In the genomic region with DNA sequence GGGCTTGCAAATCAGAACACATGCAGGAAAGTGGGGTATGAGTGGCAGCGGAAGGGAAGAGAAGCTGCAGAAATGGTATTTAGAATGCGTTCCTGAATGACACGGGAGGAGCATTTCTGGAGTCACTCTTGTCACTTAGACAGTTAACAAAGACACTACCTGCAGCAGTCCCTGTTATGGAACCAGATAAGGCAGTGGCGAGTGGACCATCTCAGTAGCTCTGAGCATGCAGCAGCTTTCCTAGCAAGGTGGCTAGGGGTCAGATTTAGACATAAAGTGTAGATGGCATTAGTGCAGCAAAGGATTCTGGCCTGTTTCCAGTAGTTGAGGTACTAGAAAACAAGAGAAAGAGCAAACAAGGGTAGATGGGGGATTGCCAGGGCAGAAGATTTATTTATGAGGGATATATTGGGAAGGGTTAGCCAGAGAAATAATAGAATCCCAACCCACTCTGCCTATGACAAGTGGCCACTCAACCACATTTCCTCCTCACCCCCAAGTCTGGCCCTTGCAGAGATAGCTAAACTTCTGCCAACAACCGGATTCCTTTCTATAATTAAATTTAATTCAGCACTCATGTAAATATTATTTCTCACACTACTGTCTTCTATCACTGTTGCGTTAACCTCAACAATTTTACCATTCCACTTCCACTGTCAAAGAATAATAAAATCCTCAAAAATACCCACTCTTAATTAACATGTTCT, we compare ENCODE assay signal across 22 cellular contexts.
DNase-seq lines count a peak whose midpoint lies in the region; ATAC-seq and TF ChIP-seq lines count a peak whose summit lies in the region.
"Had no signal": no experiment of that assay in that cellular context is flagged by ENCODE, and none has a peak within 500 bp of the region (broad histone marks: within the 10 kb centered on the region; RNA-seq: fewer than 3 reads in every experiment).

No MANE protein-coding gene starts in this region.

- peaks cover 71% of the 10 kb centered on the region for H3K4me1 Mint-ChIP-seq in brain
- peaks cover 33% of the 10 kb centered on the region for H3K4me1 Mint-ChIP-seq in mesothelial cell of epicardium
- H3K4me1 Mint-ChIP-seq: activated CD4-positive, alpha-beta T cell treated with anti-CD3 and anti-CD28 coated beads, Interleukin-2, amount 10 ng/mL, durations not matched to agents 24 days and 14 days had no signal

- no peaks in the 10 kb centered on the region for H3K9me3 Mint-ChIP-seq in brain
- H3K9me3 Mint-ChIP-seq in mesothelial cell of epicardium: no peaks in the 10 kb centered on the region
- H3K9me3 Mint-ChIP-seq: activated CD4-positive, alpha-beta T cell treated with anti-CD3 and anti-CD28 coated beads, Interleukin-2, amount 10 ng/mL, durations not matched to agents 24 days and 14 days; activated T-cell treated with anti-CD3 and anti-CD28 coated beads, Interleukin-2, amount 50 U/mL, for 72 hours; stimulated activated effector memory CD8-positive, alpha-beta T cell treated with anti-CD3 and anti-CD28 coated beads, Interleukin-12 subunit alpha, Interleukin-12 subunit beta, amount 100 ng/mL, for 72 hours had no signal

- H3K27me3 Mint-ChIP-seq in brain (peaks cover 7% of the 10 kb centered on the region), mesothelial cell of epicardium (ENCODE audit: low read depth) (no peaks in the 10 kb centered on the region)

- H3K27ac Mint-ChIP-seq in brain: peak overlapping the region in 3 of 5 experiments; percentile 2 to 83 (median 72)
- H3K27ac Mint-ChIP-seq in mesothelial cell of epicardium: peak overlapping the region; percentile 89
- H3K27ac Mint-ChIP-seq: activated CD4-positive, alpha-beta T cell treated with anti-CD3 and anti-CD28 coated beads, Interleukin-2, amount 10 ng/mL, durations not matched to agents 24 days and 14 days; activated T-cell treated with anti-CD3 and anti-CD28 coated beads, Interleukin-2, amount 50 U/mL, for 72 hours; stimulated activated effector memory CD8-positive, alpha-beta T cell treated with anti-CD3 and anti-CD28 coated beads, Interleukin-12 subunit alpha, Interleukin-12 subunit beta, amount 100 ng/mL, for 72 hours had no signal

- ATAC-seq in HG03571 (IDR thresholded peaks at IDR 0.05; ENCODE audit: unreplicated experiment): no peak
- no peak for ATAC-seq in GM19395 (IDR thresholded peaks at IDR 0.05; ENCODE audit: unreplicated experiment)
- ATAC-seq: activated T-cell treated with anti-CD3 and anti-CD28 coated beads, Interleukin-2, amount 50 U/mL, for 72 hours; stimulated activated effector memory CD8-positive, alpha-beta T cell treated with anti-CD3 and anti-CD28 coated beads, Interleukin-12 subunit alpha, Interleukin-12 subunit beta, amount 100 ng/mL, for 72 hours had no signal

- TF ChIP-seq CTCF in brain (conservative IDR thresholded peaks at IDR 0.05) (no peak), mesothelial cell of epicardium (IDR thresholded peaks at IDR 0.05; ENCODE audit: unreplicated experiment) (no peak)

- H3K36me3 Mint-ChIP-seq in brain: no peaks in the 10 kb centered on the region
- H3K36me3 Mint-ChIP-seq in mesothelial cell of epicardium: no peaks in the 10 kb centered on the region
- H3K36me3 Mint-ChIP-seq: stimulated activated effector memory CD8-positive, alpha-beta T cell treated with anti-CD3 and anti-CD28 coated beads, Interleukin-12 subunit alpha, Interleukin-12 subunit beta, amount 100 ng/mL, for 72 hours had no signal

- DNase-seq in DMS79 treated with DMSO at 0.1 percent for 48 hours (lab: John Stamatoyannopoulos, UW) (peak; percentile 27), NCI-H1105 treated with DMSO at 0.1 percent for 48 hours (lab: John Stamatoyannopoulos, UW) (peak; percentile 74), mesothelial cell of epicardium (ENCODE audit: low spot score in 2 of 2, unreplicated experiment in 2 of 2) (no peak)
- no peak for DNase-seq in activated CD4-positive, alpha-beta T cell treated with anti-CD3 and anti-CD28 coated beads for 4 hours
- DNase-seq: activated CD4-positive, alpha-beta T cell treated with anti-CD3 and anti-CD28 coated beads, Interleukin-2, amount 10 ng/mL, durations not matched to agents 24 days and 14 days; activated naive CD4-positive, alpha-beta T cell treated with Interleukin-2 at 50 U/mL for 16 hours; activated T-cell treated with anti-CD3 and anti-CD28 coated beads, Interleukin-2, amount 50 U/mL, for 72 hours; C1 segment of cervical spinal cord; Caco-2; cortex of kidney; esophagus squamous epithelium; hypothalamus; NCI-H1048; NCI-H2107; NCI-H510A treated with DMSO at 0.1 percent for 48 hours; nucleus accumbens; stimulated activated CD4-positive, alpha-beta T cell treated with anti-CD3 and anti-CD28 coated beads, Interleukin-2, amount 100 ng/mL, for 48 hours; T-helper 2 cell had no signal

- no peak overlapping the region for H3K4me3 Mint-ChIP-seq in brain
- H3K4me3 Mint-ChIP-seq in mesothelial cell of epicardium: no peak overlapping the region
- H3K4me3 Mint-ChIP-seq: activated CD4-positive, alpha-beta T cell treated with anti-CD3 and anti-CD28 coated beads, Interleukin-2, amount 10 ng/mL, durations not matched to agents 24 days and 14 days; activated T-cell treated with anti-CD3 and anti-CD28 coated beads, Interleukin-2, amount 50 U/mL, for 72 hours; stimulated activated effector memory CD8-positive, alpha-beta T cell treated with anti-CD3 and anti-CD28 coated beads, Interleukin-12 subunit alpha, Interleukin-12 subunit beta, amount 100 ng/mL, for 72 hours had no signal

Comparison
In these comparisons a context has a peak if more than half of its experiments do, and no peak if none do; other contexts are left out.
1. DNase-seq: peak in DMS79 treated with DMSO at 0.1 percent for 48 hours (single experiment) and NCI-H1105 treated with DMSO at 0.1 percent for 48 hours (single experiment); none in mesothelial cell of epicardium (0 of 2) and activated CD4-positive, alpha-beta T cell treated with anti-CD3 and anti-CD28 coated beads for 4 hours (0 of 2).